10 cellular contexts compared by ENCODE assay signal in genomic region chr14:73662439-73663056, GRCh38. TPM values are rescaled to one million over a fixed set of nuclear protein-coding genes. Genes with fewer than 3 reads are reported as not detected.
DNase-seq lines count a peak whose midpoint lies in the region; ATAC-seq, FAIRE-seq and TF ChIP-seq lines count a peak whose summit lies in the region.
"Had no signal": no experiment of that assay in that cellular context is flagged by ENCODE, and none has a peak within 500 bp of the region (broad histone marks: within the 10 kb centered on the region; RNA-seq: fewer than 3 reads in every experiment).

No MANE protein-coding gene starts in this region.

- H3K79me2 ChIP-seq in HepG2 (ENCODE audit: insufficient read depth, low read length): no peaks in the 10 kb centered on the region

- no peak overlapping the region for H3K4me2 ChIP-seq in HepG2 (ENCODE audit: low read depth, low read length)

- CTCF ChIA-PET in HepG2 (lab: Yijun Ruan, JAX; ENCODE audit: low intra/inter-chr PET ratio, low total read pairs): interaction anchor here (0.8 kb wide), 1 partner anchor 30 kb away, joined by 3 read pairs; no protein-coding TSS in a partner anchor

- H3K27ac ChIP-seq in HepG2 (ENCODE audit: extremely low read length, insufficient read depth, low read length): no peak overlapping the region

- TF ChIP-seq CTCF in astrocyte of the cerebellum (IDR thresholded peaks at IDR 0.05; ENCODE audit: low read depth, low read length, missing control alignments): peak; percentile 72
- peak; percentile 41 for TF ChIP-seq CTCF in HepG2 (CRISPR knock-in tag; IDR thresholded peaks at IDR 0.05)

- in situ Hi-C loops in astrocyte of the cerebellum (cut with HindIII; ENCODE audit: low sequenced_read_pairs): no loop called here
- in situ Hi-C loops in HepG2 (cut with HindIII; ENCODE audit: extremely low pct_ligation_motif_present, low pct_unique_long_range_greater_than_20kb): no loop called here

- no peak for TF ChIP-seq RAD21 in HepG2 (CRISPR knock-in tag; IDR thresholded peaks at IDR 0.05)

- intact Hi-C loops in HepG2 (cut with micrococcal nuclease; ENCODE audit: unreplicated experiment): no loop called here

- no peaks in the 10 kb centered on the region for H3K27me3 ChIP-seq in HepG2 (ENCODE audit: control insufficient read depth in 1 of 2, insufficient read depth in 2 of 2, low read length in 2 of 2)

- no peaks in the 10 kb centered on the region for H3K9me3 ChIP-seq in HepG2 (ENCODE audit: low read length)

- peaks cover 25% of the 10 kb centered on the region for H3K4me1 ChIP-seq in HepG2 (ENCODE audit: insufficient read depth, low read length)

- DNase-seq in CMK (ENCODE audit: low read depth) (peak; percentile 2), LoVo (ENCODE audit: low spot score) (peak; percentile 81), astrocyte of the cerebellum (ENCODE audit: low read depth) (peak; percentile 86), HepG2 (ENCODE audit: low spot score) (peak; percentile 60), cerebellum (ENCODE audit: low spot score) (no peak), GM19240 (ENCODE audit: insufficient read length, low spot score) (no peak), germinal center (ENCODE audit: low spot score) (no peak)
- DNase-seq in stimulated activated naive CD4-positive, alpha-beta T cell treated with Interleukin-2 at 50 U/mL for 16 hours (lab: John Stamatoyannopoulos, UW): no peak
- DNase-seq: activated B cell treated with CpG ODN at 0.5 μM for 24 hours, left cardiac atrium had no signal

- TF ChIP-seq POLR2A in HepG2 (IDR thresholded peaks at IDR 0.05; ENCODE audit: insufficient read depth in 1 of 2, low read depth in 2 of 2, low read length in 2 of 2): no peak

- POLR2A ChIA-PET in HepG2 (lab: Yijun Ruan, JAX): no interaction called here

- H3K9ac ChIP-seq in HepG2 (ENCODE audit: insufficient read depth, low read depth, low read length): no peak overlapping the region

- H3K36me3 ChIP-seq in HepG2 (replicated peaks in 1 of 2; ENCODE audit: control insufficient read depth in 1 of 2, insufficient read depth in 2 of 2, low read length in 2 of 2): peaks cover 0 to 4% of the 10 kb centered on the region in 2 experiments; a peak in 1 of 5 replicates

- 97% methylated on average over 2 of the region's 2 CpGs for WGBS in HepG2 (ENCODE audit: low lambda C conversion rate)

- H2AFZ ChIP-seq in HepG2 (ENCODE audit: low read length): no peak overlapping the region

- BruUV-seq in HepG2 (replicated peaks; lab: Mats Ljungman, UMichigan): no TSS peak

- H3K4me3 ChIP-seq in astrocyte of the cerebellum (ENCODE audit: low read depth, low read length) (no peak overlapping the region), HepG2 (replicated peaks in 1 of 3; ENCODE audit: insufficient read depth in 1 of 3, low read depth in 2 of 3, low read length in 3 of 3) (no peak overlapping the region)

- no peaks in the 10 kb centered on the region for H4K20me1 ChIP-seq in HepG2 (ENCODE audit: insufficient read depth, low read length)

- ATAC-seq in HepG2: peak; percentile 77

- TF ChIP-seq EP300 in HepG2 (IDR thresholded peaks at IDR 0.05; ENCODE audit: low read depth in 2 of 2, low read length in 2 of 2) (no peak), HepG2 (CRISPR knock-in tag; IDR thresholded peaks at IDR 0.05; ENCODE audit: borderline replicate concordance) (no peak)

- FAIRE-seq in HepG2 (lab: Jason Lieb, UNC): peak; percentile 49

TF ChIP-seq in HepG2, 621 proteins besides CTCF, POLR2A, EP300 and RAD21 (continues in another document):
- no peak for TF ChIP-seq CENPT (CRISPR knock-in tag; IDR thresholded peaks at IDR 0.05; ENCODE audit: low read depth)
- TF ChIP-seq ZNF468 (CRISPR knock-in tag; IDR thresholded peaks at IDR 0.05): no peak
- TF ChIP-seq, protein P1, sequence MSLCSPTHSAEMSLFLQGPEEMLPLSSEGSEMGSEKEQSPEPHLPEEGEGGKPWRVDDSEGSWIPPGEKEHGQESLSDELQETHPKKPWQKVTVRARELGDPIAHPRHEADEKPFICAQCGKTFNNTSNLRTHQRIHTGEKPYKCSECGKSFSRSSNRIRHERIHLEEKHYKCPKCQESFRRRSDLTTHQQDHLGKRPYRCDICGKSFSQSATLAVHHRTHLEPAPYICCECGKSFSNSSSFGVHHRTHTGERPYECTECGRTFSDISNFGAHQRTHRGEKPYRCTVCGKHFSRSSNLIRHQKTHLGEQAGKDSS (CRISPR knock-in tag; IDR thresholded peaks at IDR 0.05; ENCODE audit: borderline replicate concordance, low read depth): no peak

RNA-seq across cellular contexts. Expression of gene DNAL1, which starts 17.8 kb away (rescaled TPM):
- total RNA-seq in HepG2 (2016; rRNA removed; fragmentation: Illumina TruSeq; extraction: Trizol) (13.3 and 13.5 TPM in 2 replicates), cerebellum (15.3 TPM)
- total RNA-seq in HepG2 (2016; cell fraction: cytosol; rRNA removed; fragmentation: Illumina TruSeq; extraction: Trizol; ENCODE audit: low read depth): 9.9 and 11.6 TPM in 2 replicates
- 8.1 and 12.8 TPM in 2 replicates for total RNA-seq in HepG2 (2016; cell fraction: insoluble cytoplasmic fraction; rRNA removed; fragmentation: Illumina TruSeq; extraction: Trizol)
- total RNA-seq in HepG2 (2016; cell fraction: membrane; rRNA removed; fragmentation: Illumina TruSeq; extraction: Trizol): 5.7 and 7.0 TPM in 2 replicates
- total RNA-seq in HepG2 (2016; cell fraction: nucleus; rRNA removed; fragmentation: Illumina TruSeq; extraction: Trizol): 4.1 and 4.2 TPM in 2 replicates
- polyA plus RNA-seq in HepG2 (2011; rRNA removed): 0.84 and 1.4 TPM in 2 replicates
- 0.39 and 1.00 TPM in 2 replicates for polyA plus RNA-seq in HepG2 (2011; cell fraction: cytosol; rRNA removed)
- 1.2 and 1.3 TPM in 2 replicates for polyA plus RNA-seq in HepG2 (2011; cell fraction: nucleus; rRNA removed)
- polyA plus RNA-seq in HepG2 (2012): 1.6 and 2.2 TPM in 2 replicates
- 4.1 and 4.3 TPM in 2 replicates for polyA plus RNA-seq in HepG2 (2016; cell fraction: cytosol; fragmentation: Illumina TruSeq; extraction: Trizol; ENCODE audit: low read depth)
- polyA plus RNA-seq in HepG2 (2016; cell fraction: insoluble cytoplasmic fraction; fragmentation: Illumina TruSeq; extraction: Trizol; ENCODE audit: low read depth): 7.8 and 8.3 TPM in 2 replicates
- 2.7 and 3.2 TPM in 2 replicates for polyA plus RNA-seq in HepG2 (2016; cell fraction: membrane; fragmentation: Illumina TruSeq; extraction: Trizol; ENCODE audit: low read depth)
- polyA plus RNA-seq in HepG2 (2016; cell fraction: nucleus; fragmentation: Illumina TruSeq; extraction: Trizol; ENCODE audit: insufficient read depth, low read depth): 4.2 and 6.6 TPM in 2 replicates
- polyA minus RNA-seq in HepG2 (2011; rRNA and poly(A)+ RNA removed; ENCODE audit: low replicate concordance): 0.48 and 1.7 TPM in 2 replicates
- polyA minus RNA-seq in HepG2 (2011; cell fraction: cytosol; rRNA and poly(A)+ RNA removed): 1.8 and 2.4 TPM in 2 replicates
- 1.4 and 1.9 TPM in 2 replicates for polyA minus RNA-seq in HepG2 (2011; cell fraction: nucleus; rRNA and poly(A)+ RNA removed)

RNA-seq across cellular contexts. Expression of gene ACOT6, which starts 50.2 kb away (rescaled TPM):
- total RNA-seq in HepG2 (2016; rRNA removed; fragmentation: Illumina TruSeq; extraction: Trizol) (0.27 TPM in 1 of 2 replicates, not detected in the other), cerebellum (not detected)
- 0.20 TPM in 1 of 2 replicates, not detected in the other for total RNA-seq in HepG2 (2016; cell fraction: cytosol; rRNA removed; fragmentation: Illumina TruSeq; extraction: Trizol; ENCODE audit: low read depth)
- total RNA-seq in HepG2 (2016; cell fraction: insoluble cytoplasmic fraction; rRNA removed; fragmentation: Illumina TruSeq; extraction: Trizol): 0.19 TPM in 2 replicates
- 0.21 and 0.31 TPM in 2 replicates for total RNA-seq in HepG2 (2016; cell fraction: membrane; rRNA removed; fragmentation: Illumina TruSeq; extraction: Trizol)
- not detected in 2 replicates for total RNA-seq in HepG2 (2016; cell fraction: nucleus; rRNA removed; fragmentation: Illumina TruSeq; extraction: Trizol)
- polyA plus RNA-seq in HepG2 (2011; rRNA removed): 0.15 and 0.24 TPM in 2 replicates
- polyA plus RNA-seq in HepG2 (2011; cell fraction: cytosol; rRNA removed): 0.05 and 0.21 TPM in 2 replicates
- not detected in 2 replicates for polyA plus RNA-seq in HepG2 (2011; cell fraction: nucleus; rRNA removed)
- polyA plus RNA-seq in HepG2 (2012): not detected in 2 replicates
- polyA plus RNA-seq in HepG2 (2016; cell fraction: cytosol; fragmentation: Illumina TruSeq; extraction: Trizol; ENCODE audit: low read depth): 0.10 TPM in 1 of 2 replicates, not detected in the other
- not detected in 2 replicates for polyA plus RNA-seq in HepG2 (2016; cell fraction: insoluble cytoplasmic fraction; fragmentation: Illumina TruSeq; extraction: Trizol; ENCODE audit: low read depth)
- polyA plus RNA-seq in HepG2 (2016; cell fraction: membrane; fragmentation: Illumina TruSeq; extraction: Trizol; ENCODE audit: low read depth): 0.32 and 0.34 TPM in 2 replicates
- not detected in 2 replicates for polyA plus RNA-seq in HepG2 (2016; cell fraction: nucleus; fragmentation: Illumina TruSeq; extraction: Trizol; ENCODE audit: insufficient read depth, low read depth)
- polyA minus RNA-seq in HepG2 (2011; rRNA and poly(A)+ RNA removed; ENCODE audit: low replicate concordance): 0.12 and 0.28 TPM in 2 replicates
- polyA minus RNA-seq in HepG2 (2011; cell fraction: cytosol; rRNA and poly(A)+ RNA removed): 0.70 TPM in 1 of 2 replicates, not detected in the other
- polyA minus RNA-seq in HepG2 (2011; cell fraction: nucleus; rRNA and poly(A)+ RNA removed): 0.50 TPM in 1 of 2 replicates, not detected in the other
- total RNA-seq: activated B cell treated with CpG ODN at 0.5 μM for 24 hours, left cardiac atrium had no signal

RNA-seq across cellular contexts. Expression of gene PNMA1, which starts 51.6 kb away (rescaled TPM):
- total RNA-seq in HepG2 (2016; rRNA removed; fragmentation: Illumina TruSeq; extraction: Trizol) (8.3 and 10.7 TPM in 2 replicates), cerebellum (69.8 TPM)
- total RNA-seq in HepG2 (2016; cell fraction: cytosol; rRNA removed; fragmentation: Illumina TruSeq; extraction: Trizol; ENCODE audit: low read depth): 1.8 and 1.9 TPM in 2 replicates
- total RNA-seq in HepG2 (2016; cell fraction: insoluble cytoplasmic fraction; rRNA removed; fragmentation: Illumina TruSeq; extraction: Trizol): 8.5 and 12.1 TPM in 2 replicates
- 7.8 and 8.3 TPM in 2 replicates for total RNA-seq in HepG2 (2016; cell fraction: membrane; rRNA removed; fragmentation: Illumina TruSeq; extraction: Trizol)
- 8.6 and 9.7 TPM in 2 replicates for total RNA-seq in HepG2 (2016; cell fraction: nucleus; rRNA removed; fragmentation: Illumina TruSeq; extraction: Trizol)
- 6.6 and 7.0 TPM in 2 replicates for polyA plus RNA-seq in HepG2 (2011; rRNA removed)
- 5.3 and 6.7 TPM in 2 replicates for polyA plus RNA-seq in HepG2 (2011; cell fraction: cytosol; rRNA removed)
- polyA plus RNA-seq in HepG2 (2011; cell fraction: nucleus; rRNA removed): 6.4 and 7.7 TPM in 2 replicates
- polyA plus RNA-seq in HepG2 (2012): 14.1 and 14.8 TPM in 2 replicates
- polyA plus RNA-seq in HepG2 (2016; cell fraction: cytosol; fragmentation: Illumina TruSeq; extraction: Trizol; ENCODE audit: low read depth): 2.5 and 2.9 TPM in 2 replicates
- 18.3 and 20.9 TPM in 2 replicates for polyA plus RNA-seq in HepG2 (2016; cell fraction: insoluble cytoplasmic fraction; fragmentation: Illumina TruSeq; extraction: Trizol; ENCODE audit: low read depth)
- 7.0 and 8.6 TPM in 2 replicates for polyA plus RNA-seq in HepG2 (2016; cell fraction: membrane; fragmentation: Illumina TruSeq; extraction: Trizol; ENCODE audit: low read depth)
- polyA plus RNA-seq in HepG2 (2016; cell fraction: nucleus; fragmentation: Illumina TruSeq; extraction: Trizol; ENCODE audit: insufficient read depth, low read depth): 17.9 and 18.6 TPM in 2 replicates
- polyA minus RNA-seq in HepG2 (2011; rRNA and poly(A)+ RNA removed; ENCODE audit: low replicate concordance): 5.1 and 5.4 TPM in 2 replicates
- polyA minus RNA-seq in HepG2 (2011; cell fraction: cytosol; rRNA and poly(A)+ RNA removed): 5.6 and 6.3 TPM in 2 replicates
- polyA minus RNA-seq in HepG2 (2011; cell fraction: nucleus; rRNA and poly(A)+ RNA removed): 4.8 and 7.0 TPM in 2 replicates

Comparison
In these comparisons a context has a peak if more than half of its experiments do, and no peak if none do; other contexts are left out.
1. DNase-seq: peak in CMK (single experiment), LoVo (single experiment), astrocyte of the cerebellum (single experiment) and HepG2 (single experiment); none in cerebellum (single experiment), stimulated activated naive CD4-positive, alpha-beta T cell treated with Interleukin-2 at 50 U/mL for 16 hours (single experiment), GM19240 (single experiment) and germinal center (single experiment).